Comparison of ENCODE assay signal across 2 cellular contexts in the genomic region with DNA sequence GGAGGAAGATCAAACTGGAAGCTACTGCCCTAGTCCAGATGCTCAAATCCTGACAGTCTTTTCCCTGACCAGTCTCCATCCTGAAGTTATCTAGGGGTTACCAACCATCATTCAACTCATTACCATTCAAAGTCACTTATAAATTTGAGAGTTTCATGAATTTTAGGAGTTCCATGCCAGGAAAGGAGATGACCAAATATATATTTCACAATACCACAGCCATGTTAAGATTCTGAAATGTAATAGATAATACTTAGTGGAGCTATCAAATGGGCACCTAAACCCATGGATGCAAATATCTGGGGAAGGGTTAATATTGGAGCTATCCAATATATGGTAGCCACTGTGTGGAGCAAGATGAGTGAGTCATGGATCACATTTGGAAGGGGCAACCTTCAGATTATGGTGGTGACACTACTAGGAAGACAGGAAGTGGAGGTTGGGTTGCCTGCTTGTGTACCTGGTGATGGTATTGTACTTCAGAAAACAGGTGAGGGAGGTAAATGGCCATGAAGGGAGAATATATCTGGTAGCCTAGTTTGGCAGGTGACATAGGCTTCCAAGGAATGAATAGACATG.
TF ChIP-seq lines count a peak whose summit lies in the region.

No MANE protein-coding gene starts in this region.

TF ChIP-seq in HepG2, 621 proteins besides CTCF, POLR2A, EP300 and RAD21:
- TF ChIP-seq ELF3 (CRISPR knock-in tag; IDR thresholded peaks at IDR 0.05) (no peak), NCOR1 (IDR thresholded peaks at IDR 0.05; ENCODE audit: borderline replicate concordance, low read length) (no peak), CEBPB (IDR thresholded peaks at IDR 0.05; ENCODE audit: borderline replicate concordance, low read depth, low read length) (peak; percentile 50), NKX3-1 (CRISPR knock-in tag; IDR thresholded peaks at IDR 0.05) (no peak), ZNF12 (CRISPR knock-in tag; IDR thresholded peaks at IDR 0.05) (no peak)
- TF ChIP-seq, protein P1, sequence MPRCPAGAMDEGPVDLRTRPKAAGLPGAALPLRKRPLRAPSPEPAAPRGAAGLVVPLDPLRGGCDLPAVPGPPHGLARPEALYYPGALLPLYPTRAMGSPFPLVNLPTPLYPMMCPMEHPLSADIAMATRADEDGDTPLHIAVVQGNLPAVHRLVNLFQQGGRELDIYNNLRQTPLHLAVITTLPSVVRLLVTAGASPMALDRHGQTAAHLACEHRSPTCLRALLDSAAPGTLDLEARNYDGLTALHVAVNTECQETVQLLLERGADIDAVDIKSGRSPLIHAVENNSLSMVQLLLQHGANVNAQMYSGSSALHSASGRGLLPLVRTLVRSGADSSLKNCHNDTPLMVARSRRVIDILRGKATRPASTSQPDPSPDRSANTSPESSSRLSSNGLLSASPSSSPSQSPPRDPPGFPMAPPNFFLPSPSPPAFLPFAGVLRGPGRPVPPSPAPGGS (CRISPR knock-in tag; IDR thresholded peaks at IDR 0.05) = no peak

TF ChIP-seq in GM12878, 131 proteins besides CTCF, POLR2A, EP300 and RAD21:
- TF ChIP-seq LARP7 (IDR thresholded peaks at IDR 0.05) (no peak), ZNF592 (IDR thresholded peaks at IDR 0.05) (no peak), YBX1 (IDR thresholded peaks at IDR 0.05) (no peak), CEBPB (IDR thresholded peaks at IDR 0.05; ENCODE audit: borderline replicate concordance in 1 of 2, low read depth in 2 of 2, low read length in 2 of 2) (no peak), CREB1 (IDR thresholded peaks at IDR 0.05; ENCODE audit: low read depth) (no peak), E2F4 (IDR thresholded peaks at IDR 0.05; ENCODE audit: low read depth, low read length) (no peak), FOXK2 (IDR thresholded peaks at IDR 0.05) (no peak), ATF7 (IDR thresholded peaks at IDR 0.05; ENCODE audit: low read depth) (no peak), ZZZ3 (IDR thresholded peaks at IDR 0.05; ENCODE audit: control insufficient read depth, insufficient read length, low read depth) (no peak), GATAD2B (conservative IDR thresholded peaks at IDR 0.05; ENCODE audit: low read depth) (no peak)
